14 cellular contexts compared by ENCODE assay signal in genomic region chr18:51107082-51107481, GRCh38.
A peak's percentile ranks its signal among the peaks of the same experiment; 100 is the strongest.
DNase-seq lines count a peak whose midpoint lies in the region; ATAC-seq, FAIRE-seq and TF ChIP-seq lines count a peak whose summit lies in the region.
"Had no signal": no experiment of that assay in that cellular context is flagged by ENCODE, and none has a peak within 500 bp of the region (broad histone marks: within the 10 kb centered on the region; RNA-seq: fewer than 3 reads in every experiment).

No MANE protein-coding gene starts in this region.

- H3K36me3 Mint-ChIP-seq in CD4-positive, CD25-positive, alpha-beta regulatory T cell = no peaks in the 10 kb centered on the region
- peaks cover 6% of the 10 kb centered on the region for H3K36me3 Mint-ChIP-seq in activated naive CD8-positive, alpha-beta T cell treated with anti-CD3 and anti-CD28 coated beads, Interleukin-2, amount 10 ng/mL, durations not matched to agents 7 days and 5 days

- no peak overlapping the region for H3K4me3 Mint-ChIP-seq in CD4-positive, CD25-positive, alpha-beta regulatory T cell
- no peak overlapping the region for H3K4me3 Mint-ChIP-seq in activated naive CD8-positive, alpha-beta T cell treated with anti-CD3 and anti-CD28 coated beads, Interleukin-2, amount 10 ng/mL, durations not matched to agents 7 days and 5 days

- WGBS in right cardiac atrium = 64% methylated on average over 6 of the region's 6 CpGs
- WGBS in sigmoid colon, 2 donors = 58 to 86% methylated on average over 6 of the region's 6 CpGs

- intact Hi-C loops in right cardiac atrium (cut with DNase I) (loop anchor here in 2 of 4 donors (10.0 kb wide), 1 partner anchor 278 kb away; no protein-coding TSS in a partner anchor), sigmoid colon (cut with DNase I) (no loop called here)

- peak in 1 of 3 donors; percentile 31 for DNase-seq in CD4-positive, CD25-positive, alpha-beta regulatory T cell
- DNase-seq in GM18507 (ENCODE audit: extremely low spot score, insufficient read length, low read depth) (no peak), right cardiac atrium (no peak), H54 (ENCODE audit: insufficient read length, low spot score) (no peak), sigmoid colon (no peak)
- DNase-seq in activated naive CD8-positive, alpha-beta T cell treated with anti-CD3 and anti-CD28 coated beads, Interleukin-2, amount 10 ng/mL, durations not matched to agents 7 days and 5 days = no peak
- DNase-seq: NCI-H1436 treated with DMSO at 0.1 percent for 48 hours, NCI-H82, right lobe of liver had no signal

- H3K27me3 ChIP-seq in CD4-positive, CD25-positive, alpha-beta regulatory T cell (ENCODE audit: control insufficient read depth, insufficient read depth, low read length) = no peaks in the 10 kb centered on the region
- H3K27me3 ChIP-seq in right cardiac atrium (ENCODE audit: control insufficient read depth, insufficient read depth) (no peaks in the 10 kb centered on the region), sigmoid colon (no peaks in the 10 kb centered on the region)
- H3K27me3 ChIP-seq: right lobe of liver, suprapubic skin had no signal

- no peaks in the 10 kb centered on the region for H3K9me3 ChIP-seq in CD4-positive, CD25-positive, alpha-beta regulatory T cell (ENCODE audit: control insufficient read depth in 2 of 2, low read length in 2 of 2)
- H3K9me3 ChIP-seq in right cardiac atrium (ENCODE audit: control insufficient read depth, low read length) (no peaks in the 10 kb centered on the region), sigmoid colon (no peaks in the 10 kb centered on the region)
- H3K9me3 ChIP-seq: right lobe of liver, suprapubic skin had no signal

- H3K27me3 Mint-ChIP-seq in CD4-positive, CD25-positive, alpha-beta regulatory T cell = no peaks in the 10 kb centered on the region
- H3K27me3 Mint-ChIP-seq in activated naive CD8-positive, alpha-beta T cell treated with anti-CD3 and anti-CD28 coated beads, Interleukin-2, amount 10 ng/mL, durations not matched to agents 7 days and 5 days = peaks cover 2% of the 10 kb centered on the region

- H3K27ac ChIP-seq in CD4-positive, CD25-positive, alpha-beta regulatory T cell (ENCODE audit: insufficient read depth, low read length, poor library complexity, severe bottlenecking) = no peak overlapping the region
- H3K27ac ChIP-seq in right cardiac atrium (ENCODE audit: low read length) (no peak overlapping the region), sigmoid colon (no peak overlapping the region)
- H3K27ac ChIP-seq: C4-2B, right lobe of liver, suprapubic skin had no signal

- H3K4me1 ChIP-seq in CD4-positive, CD25-positive, alpha-beta regulatory T cell (ENCODE audit: control insufficient read depth, insufficient read depth, low read length, poor library complexity, severe bottlenecking) = peaks cover 15% of the 10 kb centered on the region
- H3K4me1 ChIP-seq in right cardiac atrium (ENCODE audit: control insufficient read depth, insufficient read depth, low read length) (no peaks in the 10 kb centered on the region), sigmoid colon (peaks cover 0 to 6% (median 3%) of the 10 kb centered on the region in 4 donors)
- H3K4me1 ChIP-seq: right lobe of liver had no signal

- TF ChIP-seq CTCF in sigmoid colon (IDR thresholded peaks at IDR 0.05) = no peak

- H3K27ac Mint-ChIP-seq in CD4-positive, CD25-positive, alpha-beta regulatory T cell = peak overlapping the region in 2 of 3 donors; percentile 52 to 65
- peak overlapping the region; percentile 66 for H3K27ac Mint-ChIP-seq in activated naive CD8-positive, alpha-beta T cell treated with anti-CD3 and anti-CD28 coated beads, Interleukin-2, amount 10 ng/mL, durations not matched to agents 7 days and 5 days

- FAIRE-seq in GM18507 (lab: Jason Lieb, UNC) (peak; percentile 56), H54 (lab: Jason Lieb, UNC) (no peak)
- FAIRE-seq: islet of Langerhans had no signal

- H3K9me3 Mint-ChIP-seq in CD4-positive, CD25-positive, alpha-beta regulatory T cell = peaks cover 0 to 7% (median 0%) of the 10 kb centered on the region in 7 donors
- peaks cover 6% of the 10 kb centered on the region for H3K9me3 Mint-ChIP-seq in activated naive CD8-positive, alpha-beta T cell treated with anti-CD3 and anti-CD28 coated beads, Interleukin-2, amount 10 ng/mL, durations not matched to agents 7 days and 5 days

- POLR2A ChIA-PET in activated naive CD8-positive, alpha-beta T cell treated with anti-CD3 and anti-CD28 coated beads, Interleukin-2, amount 10 ng/mL, durations not matched to agents 7 days and 5 days (lab: Charles Lee) = no interaction called here

- TF ChIP-seq POLR2A in H54 (IDR thresholded peaks at IDR 0.05; ENCODE audit: low read depth, low read length) (no peak), sigmoid colon (IDR thresholded peaks at IDR 0.05) (no peak)

- TF ChIP-seq EP300 in sigmoid colon (IDR thresholded peaks at IDR 0.05) = no peak

- no peak overlapping the region for H3K4me3 ChIP-seq in CD4-positive, CD25-positive, alpha-beta regulatory T cell (ENCODE audit: low read depth, low read length)
- H3K4me3 ChIP-seq in right cardiac atrium (ENCODE audit: low read length) (no peak overlapping the region), sigmoid colon (no peak overlapping the region)
- H3K4me3 ChIP-seq: right lobe of liver, suprapubic skin had no signal

- H3K36me3 ChIP-seq in CD4-positive, CD25-positive, alpha-beta regulatory T cell (ENCODE audit: control insufficient read depth, insufficient read depth, low read length) = no peaks in the 10 kb centered on the region
- H3K36me3 ChIP-seq in sigmoid colon = no peaks in the 10 kb centered on the region
- H3K36me3 ChIP-seq: right lobe of liver, suprapubic skin had no signal

- no peak for ATAC-seq in CD4-positive, CD25-positive, alpha-beta regulatory T cell (ENCODE audit: low read depth in 2 of 2)
- peak; percentile 43 for ATAC-seq in HG03432 (IDR thresholded peaks at IDR 0.05; ENCODE audit: unreplicated experiment)
- ATAC-seq in activated naive CD8-positive, alpha-beta T cell treated with anti-CD3 and anti-CD28 coated beads, Interleukin-2, amount 10 ng/mL, durations not matched to agents 7 days and 5 days (ENCODE audit: low read depth) = peak; percentile 23
- ATAC-seq in right cardiac atrium = no peak
- no peak for ATAC-seq in GM21529 (IDR thresholded peaks at IDR 0.05; ENCODE audit: unreplicated experiment)

- peaks cover 0 to 12% (median 9%) of the 10 kb centered on the region in 4 donors for H3K4me1 Mint-ChIP-seq in CD4-positive, CD25-positive, alpha-beta regulatory T cell
- H3K4me1 Mint-ChIP-seq in activated naive CD8-positive, alpha-beta T cell treated with anti-CD3 and anti-CD28 coated beads, Interleukin-2, amount 10 ng/mL, durations not matched to agents 7 days and 5 days = peaks cover 19% of the 10 kb centered on the region

Comparison
In these comparisons a context has a peak if more than half of its experiments do, and no peak if none do; other contexts are left out.
1. ATAC-seq: peak in HG03432 (single experiment) and activated naive CD8-positive, alpha-beta T cell treated with anti-CD3 and anti-CD28 coated beads, Interleukin-2, amount 10 ng/mL, durations not matched to agents 7 days and 5 days (single experiment); none in CD4-positive, CD25-positive, alpha-beta regulatory T cell (0 of 2), right cardiac atrium (0 of 2) and GM21529 (single experiment).